1 cellular context compared by ENCODE assay signal in the genomic region with DNA sequence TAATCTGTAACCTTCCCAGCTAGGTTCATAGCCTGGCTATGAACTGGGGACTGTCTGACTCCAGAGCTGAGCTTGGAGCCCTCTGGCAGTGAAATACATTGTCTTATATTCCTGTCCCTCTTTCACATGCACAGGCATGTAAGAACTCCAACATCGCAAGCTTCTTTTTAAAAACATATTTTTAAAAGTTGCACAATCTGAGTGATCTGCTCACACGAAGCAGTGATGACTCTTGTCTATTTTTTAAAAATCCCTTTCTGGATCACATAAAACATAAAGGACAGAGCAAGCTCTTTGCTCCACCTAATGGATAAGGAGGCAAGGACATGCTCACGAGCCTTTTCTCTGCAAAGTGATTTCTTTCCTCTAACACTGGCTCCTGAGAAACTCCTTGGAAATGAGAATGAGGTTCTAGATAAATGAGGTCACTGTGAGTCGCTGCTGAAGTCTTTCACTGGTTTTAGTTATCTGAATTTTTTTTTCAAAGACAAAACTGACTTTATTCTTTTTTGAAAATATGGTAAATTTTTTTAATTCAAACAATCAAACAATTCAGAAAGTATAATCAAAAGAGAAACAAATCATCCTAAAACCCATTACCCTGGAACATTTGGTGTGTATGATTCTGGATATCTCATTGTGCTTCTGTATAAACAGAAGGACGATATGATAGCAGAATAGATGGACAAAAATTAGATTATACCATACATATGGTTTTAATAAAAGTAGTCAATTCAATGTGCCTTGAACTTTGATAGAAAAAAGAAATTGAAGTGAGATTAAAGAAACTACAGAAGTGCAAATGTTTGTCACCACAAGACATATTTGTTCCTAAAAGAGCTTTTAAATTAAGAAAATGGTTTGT.
TF ChIP-seq lines count a peak whose summit lies in the region.

No MANE protein-coding gene starts in this region.

TF ChIP-seq in GM23338, 12 proteins besides CTCF, POLR2A, EP300 and RAD21 (continued from another document):
- TF ChIP-seq JUNB (IDR thresholded peaks at IDR 0.05; ENCODE audit: unreplicated experiment) = no peak
- TF ChIP-seq EZH2 (IDR thresholded peaks at IDR 0.05; ENCODE audit: low read depth, unreplicated experiment) = no peak
- no peak for TF ChIP-seq CREB1 (CRISPR knock-in tag; IDR thresholded peaks at IDR 0.05; ENCODE audit: low read depth)
